Comparison of ENCODE assay signal across 9 cellular contexts in genomic region chr16:28609631-28610594, GRCh38. TPM values are rescaled to one million over a fixed set of nuclear protein-coding genes. Genes with fewer than 3 reads are reported as not detected.
DNase-seq lines count a peak whose midpoint lies in the region; ATAC-seq and TF ChIP-seq lines count a peak whose summit lies in the region.
"Had no signal": no experiment of that assay in that cellular context is flagged by ENCODE, and none has a peak within 500 bp of the region (broad histone marks: within the 10 kb centered on the region; RNA-seq: fewer than 3 reads in every experiment).

TSS of gene SULT1A1 (minus strand) at chr16:28610044. CDS start at chr16:28608855, 1,189 bp downstream.

- H3K4me3 Mint-ChIP-seq in endodermal cell: peak within 1 kb of the TSS; percentile 19
- peak within 1 kb of the TSS in 4 of 10 donors; percentile 15 to 40 (median 25) for H3K4me3 Mint-ChIP-seq in naive thymus-derived CD8-positive, alpha-beta T cell

- H3K27me3 ChIP-seq in BLaER1 treated with 17β-estradiol and CSF1 and Interleukin-3, amounts not matched to agents 10 nM and 100 nM: no peaks in the 10 kb centered on the region
- H3K27me3 ChIP-seq in endodermal cell (ENCODE audit: control insufficient read depth, insufficient read depth, low read length, poor library complexity, severe bottlenecking): no peaks in the 10 kb centered on the region

- TF ChIP-seq CTCF in LNCaP clone FGC (IDR thresholded peaks at IDR 0.05; ENCODE audit: control insufficient read depth, extremely low read depth, insufficient read depth) (no peak), endodermal cell (conservative IDR thresholded peaks at IDR 0.05) (no peak)

- no peak for DNase-seq in LNCaP clone FGC (ENCODE audit: low read depth)
- peak; percentile 68 for DNase-seq in endodermal cell
- DNase-seq in naive thymus-derived CD8-positive, alpha-beta T cell: peak in 1 of 10 donors; percentile 14
- DNase-seq in T1000 (lab: John Stamatoyannopoulos, UW): no peak
- DNase-seq in Kasumi-1 (lab: John Stamatoyannopoulos, UW): no peak
- DNase-seq in epidermal melanocyte (ENCODE audit: insufficient read length, low spot score): no peak
- DNase-seq: GF-D8 had no signal

- H4K20me1 ChIP-seq in BLaER1 treated with 17β-estradiol and CSF1 and Interleukin-3, amounts not matched to agents 10 nM and 100 nM: peaks cover 0 to 30% (median 0%) of the 10 kb centered on the region in 11 experiments; a peak in 5 of 22 replicates

- H3K4me1 Mint-ChIP-seq in endodermal cell: no peaks in the 10 kb centered on the region
- H3K4me1 Mint-ChIP-seq in naive thymus-derived CD8-positive, alpha-beta T cell: peaks cover 6 to 24% (median 16%) of the 10 kb centered on the region in 4 donors

- H3K4me1 ChIP-seq in BLaER1 treated with 17β-estradiol and CSF1 and Interleukin-3, amounts not matched to agents 10 nM and 100 nM: peaks cover 24 to 52% (median 37%) of the 10 kb centered on the region in 10 experiments
- H3K4me1 ChIP-seq in endodermal cell (ENCODE audit: control insufficient read depth, insufficient read depth, low read length): no peaks in the 10 kb centered on the region

- H3K27me3 Mint-ChIP-seq in endodermal cell (ENCODE audit: insufficient read depth): no peaks in the 10 kb centered on the region
- H3K27me3 Mint-ChIP-seq in naive thymus-derived CD8-positive, alpha-beta T cell: no peaks in the 10 kb centered on the region

- peak within 1 kb of the TSS; percentile 92 to 99 (median 96) for H3K4me2 ChIP-seq in BLaER1 treated with 17β-estradiol and CSF1 and Interleukin-3, amounts not matched to agents 10 nM and 100 nM

- no peak for ATAC-seq in naive thymus-derived CD8-positive, alpha-beta T cell
- no peak for ATAC-seq in GM18502 (IDR thresholded peaks at IDR 0.05; ENCODE audit: poor library complexity, unreplicated experiment)

- peak within 1 kb of the TSS; percentile 60 to 79 (median 74) for H3K9ac ChIP-seq in BLaER1 treated with 17β-estradiol and CSF1 and Interleukin-3, amounts not matched to agents 10 nM and 100 nM
- H3K9ac ChIP-seq in endodermal cell (ENCODE audit: extremely low read depth, low read length, poor library complexity, severe bottlenecking): no peak within 1 kb of the TSS

- peak within 1 kb of the TSS; percentile 15 to 75 (median 58); a peak in 19 of 20 replicates for H3K4me3 ChIP-seq in BLaER1 treated with 17β-estradiol and CSF1 and Interleukin-3, amounts not matched to agents 10 nM and 100 nM
- H3K4me3 ChIP-seq in LNCaP clone FGC (ENCODE audit: low read depth, low read length) (peak within 1 kb of the TSS; percentile 50), endodermal cell (ENCODE audit: low read length) (no peak within 1 kb of the TSS)

- H3K27ac Mint-ChIP-seq in endodermal cell: no peak within 1 kb of the TSS
- peak within 1 kb of the TSS in 9 of 10 donors; percentile 6 to 81 (median 40) for H3K27ac Mint-ChIP-seq in naive thymus-derived CD8-positive, alpha-beta T cell

- H3K36me3 ChIP-seq in BLaER1 treated with 17β-estradiol and CSF1 and Interleukin-3, amounts not matched to agents 10 nM and 100 nM: peaks cover 4 to 42% (median 29%) of the 10 kb centered on the region in 11 experiments; a peak in 18 of 22 replicates
- H3K36me3 ChIP-seq in endodermal cell (ENCODE audit: control insufficient read depth, insufficient read depth, low read length): no peaks in the 10 kb centered on the region

- H3K9me3 Mint-ChIP-seq in endodermal cell: no peaks in the 10 kb centered on the region
- no peaks in the 10 kb centered on the region for H3K9me3 Mint-ChIP-seq in naive thymus-derived CD8-positive, alpha-beta T cell

- POLR2A ChIA-PET in naive thymus-derived CD8-positive, alpha-beta T cell (lab: Charles Lee): interaction anchor here (0.7 to 1.5 kb wide), 3 partner anchors 56 to 381 kb away, joined by 3 to 5 read pairs (median 3); partner anchors contain the start of gene CLN3

- H3K27ac ChIP-seq in BLaER1 treated with 17β-estradiol and CSF1 and Interleukin-3, amounts not matched to agents 10 nM and 100 nM: peak within 1 kb of the TSS; percentile 51 to 81 (median 77)
- H3K27ac ChIP-seq in endodermal cell (ENCODE audit: low read depth, low read length): no peak within 1 kb of the TSS

- no peaks in the 10 kb centered on the region for H3K9me3 ChIP-seq in BLaER1 treated with 17β-estradiol and CSF1 and Interleukin-3, amounts not matched to agents 10 nM and 100 nM (replicated peaks in 1 of 11)
- no peaks in the 10 kb centered on the region for H3K9me3 ChIP-seq in endodermal cell (ENCODE audit: control insufficient read depth, low read length)

- WGBS in endodermal cell (ENCODE audit: insufficient coverage in 1 of 2, insufficient read length in 1 of 2), 2 experiments: 72 to 81% methylated on average over 4 to 10 of the region's 11 CpGs

- no peaks in the 10 kb centered on the region for H3K36me3 Mint-ChIP-seq in endodermal cell (ENCODE audit: low read depth)
- H3K36me3 Mint-ChIP-seq in naive thymus-derived CD8-positive, alpha-beta T cell: peaks cover 0 to 4% (median 3%) of the 10 kb centered on the region in 3 donors

RNA-seq across cellular contexts. Expression of gene SULT1A1, which starts in this region (rescaled TPM):
- total RNA-seq in endodermal cell: 1 to 10 TPM; 4.3 to 7.2 TPM
- 4.4 TPM for polyA plus RNA-seq in endodermal cell (2013, experiment 1 of 2)
- 7.2 TPM for polyA plus RNA-seq in endodermal cell (2013, experiment 2 of 2)
- 10 to 100 TPM; 20.5 to 20.9 TPM for total RNA-seq in naive thymus-derived CD8-positive, alpha-beta T cell
- 10 to 100 TPM in 1 of 3 donors, 1 to 10 TPM in 2; 3.3 to 12.6 (median 9.7) TPM for polyA plus RNA-seq in naive thymus-derived CD8-positive, alpha-beta T cell
